8 cellular contexts compared by ENCODE assay signal in the genomic region with DNA sequence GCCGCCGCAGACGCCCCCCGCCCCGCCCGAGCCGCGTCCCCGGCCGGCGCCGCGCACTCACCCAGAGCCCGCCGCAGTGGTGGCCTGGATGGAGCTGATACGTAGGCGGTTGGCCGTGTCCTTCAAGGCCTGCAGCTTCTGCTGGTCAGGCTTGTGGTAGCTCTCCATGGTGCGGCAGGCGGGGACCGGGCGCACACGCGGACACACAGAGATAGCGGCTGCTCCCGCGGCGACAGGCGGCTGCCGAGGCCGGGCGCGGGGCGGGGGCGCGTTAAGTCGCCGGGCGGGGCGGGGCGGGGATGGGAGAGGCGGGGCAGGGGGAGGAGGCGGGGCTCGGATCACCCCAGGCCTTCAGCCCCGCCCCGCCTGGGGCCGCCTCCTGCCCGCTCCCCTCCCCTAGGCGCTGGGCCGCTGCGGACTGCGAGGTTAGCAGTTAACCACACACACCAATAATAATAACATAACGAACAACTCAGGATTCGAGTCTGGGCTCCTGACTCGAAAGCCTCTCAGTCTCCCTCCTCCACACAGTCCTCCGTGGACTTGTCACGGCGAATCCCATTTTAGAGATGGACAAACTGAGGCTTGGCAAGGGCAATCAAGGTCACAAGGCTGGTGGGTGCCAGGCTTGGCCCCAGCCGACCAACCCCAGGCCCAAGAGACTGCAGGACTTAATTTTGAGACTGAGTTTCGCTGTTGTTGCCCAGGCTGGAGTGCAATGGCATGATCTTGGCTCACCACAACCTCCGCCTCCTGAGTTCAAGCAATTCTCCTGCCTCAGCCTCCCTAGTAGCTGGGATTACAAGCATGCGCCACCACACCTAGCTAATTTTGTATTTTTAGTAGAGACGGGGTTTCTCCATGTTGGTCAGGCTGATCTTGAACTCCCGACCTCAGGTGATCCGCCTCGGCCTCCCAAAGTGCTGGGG. TPM values are rescaled to one million over a fixed set of nuclear protein-coding genes. Genes with fewer than 3 reads are reported as not detected.
DNase-seq lines count a peak whose midpoint lies in the region; ATAC-seq and TF ChIP-seq lines count a peak whose summit lies in the region.

A gene with protein sequence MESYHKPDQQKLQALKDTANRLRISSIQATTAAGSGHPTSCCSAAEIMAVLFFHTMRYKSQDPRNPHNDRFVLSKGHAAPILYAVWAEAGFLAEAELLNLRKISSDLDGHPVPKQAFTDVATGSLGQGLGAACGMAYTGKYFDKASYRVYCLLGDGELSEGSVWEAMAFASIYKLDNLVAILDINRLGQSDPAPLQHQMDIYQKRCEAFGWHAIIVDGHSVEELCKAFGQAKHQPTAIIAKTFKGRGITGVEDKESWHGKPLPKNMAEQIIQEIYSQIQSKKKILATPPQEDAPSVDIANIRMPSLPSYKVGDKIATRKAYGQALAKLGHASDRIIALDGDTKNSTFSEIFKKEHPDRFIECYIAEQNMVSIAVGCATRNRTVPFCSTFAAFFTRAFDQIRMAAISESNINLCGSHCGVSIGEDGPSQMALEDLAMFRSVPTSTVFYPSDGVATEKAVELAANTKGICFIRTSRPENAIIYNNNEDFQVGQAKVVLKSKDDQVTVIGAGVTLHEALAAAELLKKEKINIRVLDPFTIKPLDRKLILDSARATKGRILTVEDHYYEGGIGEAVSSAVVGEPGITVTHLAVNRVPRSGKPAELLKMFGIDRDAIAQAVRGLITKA (minus strand): TSS at position 248 of the 929 bp plus-strand sequence. CDS start 80 bp downstream, at position 168.

- intact Hi-C loops in CD4-positive, alpha-beta T cell (cut with DNase I, micrococcal nuclease) = loop anchor here in 1 of 2 experiments (1.0 to 10.0 kb wide), 5 partner anchors 91 to 626 kb away; partner anchors contain the start of genes ACTR8, DCP1A, RFT1 and STIMATE
- intact Hi-C loops in OCI-LY7 (cut with micrococcal nuclease; ENCODE audit: unreplicated experiment) = loop anchor here (2.0 kb wide), 1 partner anchor 91 kb away; the partner anchor contains the start of gene DCP1A

- no peaks in the 10 kb centered on the region for H3K27me3 ChIP-seq in CD4-positive, alpha-beta T cell (ENCODE audit: control insufficient read depth, insufficient read depth, low read length)

- BruUV-seq in OCI-LY7 (replicated peaks; lab: Mats Ljungman, UMichigan) = no TSS peak

- peaks cover 47% of the 10 kb centered on the region for H3K79me2 ChIP-seq in OCI-LY7 (ENCODE audit: insufficient read depth, low read depth, low read length)

- peaks cover 39% of the 10 kb centered on the region for H3K4me1 Mint-ChIP-seq in CD4-positive, alpha-beta T cell (ENCODE audit: low read depth)

- H3K9me3 ChIP-seq in CD4-positive, alpha-beta T cell (ENCODE audit: control insufficient read depth, low read length) = no peaks in the 10 kb centered on the region
- H3K9me3 ChIP-seq in OCI-LY7 (ENCODE audit: low read length) = no peaks in the 10 kb centered on the region

- peaks cover 38% of the 10 kb centered on the region for H3K4me1 ChIP-seq in OCI-LY7 (ENCODE audit: insufficient read depth, low read length, poor library complexity, severe bottlenecking)

- H3K27me3 Mint-ChIP-seq in CD4-positive, alpha-beta T cell = no peaks in the 10 kb centered on the region

- H3K36me3 Mint-ChIP-seq in CD4-positive, alpha-beta T cell (ENCODE audit: low read depth) = peaks cover 8% of the 10 kb centered on the region

- H3K4me3 Mint-ChIP-seq in CD4-positive, alpha-beta T cell = peak within 1 kb of the TSS; percentile 92

- peak; percentile 62 to 81 (median 72) for DNase-seq in CD4-positive, alpha-beta T cell
- peak; percentile 90 for DNase-seq in OCI-LY7 (ENCODE audit: low spot score)
- DNase-seq in activated T-cell treated with anti-CD3 and anti-CD28 coated beads for 24 hours (ENCODE audit: low read depth) = peak; percentile 73
- DNase-seq in epithelial cell of prostate (ENCODE audit: low read depth, low spot score) = no peak
- DNase-seq in mucosa of gallbladder (ENCODE audit: low spot score) = peak; percentile 86
- peak; percentile 74 for DNase-seq in stimulated activated CD8-positive, alpha-beta memory T cell treated with anti-CD3 and anti-CD28 coated beads, Interleukin-4, amount 100 ng/mL, for 24 hours (ENCODE audit: low read depth)

- H3K27ac Mint-ChIP-seq in CD4-positive, alpha-beta T cell = peak within 1 kb of the TSS; percentile 80

- CTCF ChIA-PET in CD4-positive, alpha-beta T cell (lab: Charles Lee) = no interaction called here
- CTCF ChIA-PET in OCI-LY7 (lab: Charles Lee; ENCODE audit: unreplicated experiment) = interaction anchor here (0.6 kb wide), 1 partner anchor 30 kb away, joined by 3 read pairs; no protein-coding TSS in a partner anchor

- POLR2A ChIA-PET in CD4-positive, alpha-beta T cell (lab: Charles Lee) = interaction anchor here (0.8 to 2.9 kb wide), 3 partner anchors 19 to 155 kb away, joined by 3 to 18 read pairs (median 14); partner anchors contain the start of gene DCP1A
- POLR2A ChIA-PET in OCI-LY7 (lab: Charles Lee) = interaction anchor here (0.6 to 1.6 kb wide), 5 partner anchors 10 to 735 kb away, joined by 3 to 5 read pairs (median 3); no protein-coding TSS in a partner anchor

- H3K4me2 ChIP-seq in OCI-LY7 (ENCODE audit: low read length) = peak within 1 kb of the TSS; percentile 98

- peak within 1 kb of the TSS; percentile 95 for H3K4me3 ChIP-seq in OCI-LY7 (ENCODE audit: low read depth, low read length, poor library complexity, severe bottlenecking)

- peaks cover 28% of the 10 kb centered on the region for H4K20me1 ChIP-seq in OCI-LY7 (ENCODE audit: insufficient read depth, low read length)

- H2AFZ ChIP-seq in OCI-LY7 (ENCODE audit: low read length) = peak within 1 kb of the TSS; percentile 38; the same call in 1 of the 2 replicates

- H3K9me2 ChIP-seq in OCI-LY7 (ENCODE audit: insufficient read depth, low read length) = no peaks in the 10 kb centered on the region

- H3K27ac ChIP-seq in CD4-positive, alpha-beta T cell (ENCODE audit: low read depth, low read length) = peak within 1 kb of the TSS; percentile 13
- H3K27ac ChIP-seq in OCI-LY7 (ENCODE audit: low read depth, low read length, poor library complexity, severe bottlenecking) = peak within 1 kb of the TSS; percentile 75
- peak within 1 kb of the TSS; percentile 76 for H3K27ac ChIP-seq in epithelial cell of prostate

- H3K36me3 ChIP-seq in OCI-LY7 (ENCODE audit: insufficient read depth, low read length) = peaks cover 39% of the 10 kb centered on the region

- peak; percentile 82 for ATAC-seq in CD4-positive, alpha-beta T cell (ENCODE audit: poor library complexity)
- ATAC-seq in GM19395 (IDR thresholded peaks at IDR 0.05; ENCODE audit: unreplicated experiment) (peak; percentile 52), HG03565 (IDR thresholded peaks at IDR 0.05; ENCODE audit: unreplicated experiment) (peak; percentile 40)

- no peaks in the 10 kb centered on the region for H3K9me3 Mint-ChIP-seq in CD4-positive, alpha-beta T cell

- TF ChIP-seq CTCF in CD4-positive, alpha-beta T cell (IDR thresholded peaks at IDR 0.05) = no peak
- no peak for TF ChIP-seq CTCF in OCI-LY7 (conservative IDR thresholded peaks at IDR 0.05; ENCODE audit: low read length)

RNA-seq across cellular contexts. Expression of the gene that starts here (rescaled TPM):
- 100 to 1,000 TPM in 1 of 2 experiments, 10 to 100 TPM in 1; 91.5 to 103 TPM for total RNA-seq in CD4-positive, alpha-beta T cell
- total RNA-seq in OCI-LY7 (2014; rRNA removed; shearing (Covaris generic)) = 248 and 325 TPM in 2 replicates
- 386 and 415 TPM in 2 replicates for total RNA-seq in OCI-LY7 (2022)
- total RNA-seq in mucosa of gallbladder = 396 TPM

Comparison
In these comparisons a context has a peak if more than half of its experiments do, and no peak if none do; other contexts are left out.
1. H3K27ac ChIP-seq: peak in every context shown above with its lines; median percentile 76 in epithelial cell of prostate; 75 in OCI-LY7; 13 in CD4-positive, alpha-beta T cell.